Comparison of ENCODE assay signal across 8 cellular contexts in the genomic region with DNA sequence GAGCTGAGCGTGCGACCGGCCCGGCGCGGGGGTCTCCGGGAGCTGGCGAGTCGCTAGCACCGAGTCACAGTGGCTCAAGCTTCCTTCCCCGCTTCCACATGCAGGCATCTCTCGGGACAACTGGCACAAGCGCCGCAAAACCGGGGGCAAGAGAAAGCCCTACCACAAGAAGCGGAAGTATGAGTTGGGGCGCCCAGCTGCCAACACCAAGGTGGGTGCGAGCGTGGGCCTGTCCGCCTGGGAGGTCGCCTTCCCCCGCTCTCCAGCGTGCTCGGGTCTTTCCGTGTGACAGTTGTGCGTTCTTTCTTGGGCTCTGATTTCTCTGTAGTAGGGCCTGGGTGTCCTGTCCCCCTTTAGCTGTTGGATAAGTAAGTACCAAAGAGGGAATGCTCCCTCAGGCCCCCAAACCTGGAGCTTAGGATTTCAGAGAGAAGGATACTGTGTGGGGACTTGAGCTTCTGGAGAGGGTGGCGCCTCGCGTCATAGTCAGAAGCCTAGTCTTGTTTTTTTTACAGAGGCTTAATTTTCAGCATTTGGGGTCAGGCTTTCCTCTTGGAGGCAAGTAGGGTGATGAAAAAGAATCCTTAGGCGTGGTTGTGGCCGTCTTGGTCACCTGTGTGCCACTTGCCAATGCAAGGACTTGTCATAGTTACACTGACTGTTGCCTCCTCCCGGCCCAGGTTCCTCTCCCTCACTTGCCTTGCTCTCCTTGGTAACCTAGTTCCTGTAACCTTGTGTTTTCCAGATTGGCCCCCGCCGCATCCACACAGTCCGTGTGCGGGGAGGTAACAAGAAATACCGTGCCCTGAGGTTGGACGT. TPM values are rescaled to one million over a fixed set of nuclear protein-coding genes. Genes with fewer than 3 reads are reported as not detected.
A peak's percentile ranks its signal among the peaks of the same experiment; 100 is the strongest.
DNase-seq lines count a peak whose midpoint lies in the region; ATAC-seq lines count a peak whose summit lies in the region.

No MANE protein-coding gene starts in this region.

- peak overlapping the region; percentile 81 to 95 (median 93) for H3K4me3 Mint-ChIP-seq in immature natural killer cell

- peaks cover 34 to 46% of the 10 kb centered on the region in 2 donors for H3K4me1 Mint-ChIP-seq in immature natural killer cell

- peaks cover 5 to 32% (median 19%) of the 10 kb centered on the region in 3 donors for H3K36me3 Mint-ChIP-seq in immature natural killer cell

- peak overlapping the region; percentile 95 to 98 (median 96) for H3K27ac Mint-ChIP-seq in immature natural killer cell

- DNase-seq in CD1c-positive myeloid dendritic cell (ENCODE audit: extremely low spot score) (peak; percentile 35), NT2/D1 (ENCODE audit: low read depth, low spot score) (no peak), immature natural killer cell (peak in 2 of 3 donors; percentile 66 to 70), SKM-1 (lab: John Stamatoyannopoulos, UW; ENCODE audit: unreplicated experiment) (no peak)
- DNase-seq in stimulated activated CD4-positive, alpha-beta T cell treated with anti-CD3 and anti-CD28 coated beads, Interleukin-4, amount 100 ng/mL, for 4 hours, result peak; percentile 45 to 70

- H3K9me3 Mint-ChIP-seq in immature natural killer cell, result no peaks in the 10 kb centered on the region

- H3K27ac ChIP-seq in adipose tissue (ENCODE audit: low read depth, low read length), result peak overlapping the region; percentile 40

- ATAC-seq in GM21576 (IDR thresholded peaks at IDR 0.05; ENCODE audit: unreplicated experiment) (peak; percentile 9), GM19467 (IDR thresholded peaks at IDR 0.05; ENCODE audit: unreplicated experiment) (no peak)

- peak overlapping the region; percentile 100 for H3K9ac ChIP-seq in NT2/D1 (ENCODE audit: insufficient read length, low read depth)

- 4 to 9% (median 6%) methylated on average over 38 of the region's 38 CpGs for WGBS in adipose tissue, 3 donors

- peaks cover 11% of the 10 kb centered on the region for H3K4me1 ChIP-seq in NT2/D1 (ENCODE audit: insufficient read depth, insufficient read length)

- H3K36me3 ChIP-seq in NT2/D1 (ENCODE audit: insufficient read depth, insufficient read length, low read length), result peaks cover 57% of the 10 kb centered on the region

- no peaks in the 10 kb centered on the region for H3K9me3 ChIP-seq in NT2/D1 (ENCODE audit: insufficient read depth, low read length)

- peak overlapping the region; percentile 100 for H3K4me3 ChIP-seq in NT2/D1 (ENCODE audit: insufficient read length, low read depth)

- H3K27me3 ChIP-seq in NT2/D1 (ENCODE audit: insufficient read depth, insufficient read length), result no peaks in the 10 kb centered on the region

- H3K27me3 Mint-ChIP-seq in immature natural killer cell (ENCODE audit: low read depth in 3 of 3), result peaks cover 2 to 12% (median 9%) of the 10 kb centered on the region in 3 donors

RNA-seq across cellular contexts. Expression of a gene that starts 0.8 kb away (rescaled TPM):
- polyA plus RNA-seq in adipose tissue (1,000 to 10,000 TPM; 1,595 to 3,591 (median 2,179) TPM), immature natural killer cell (100 to 1,000 TPM; 412 to 772 (median 474) TPM)

RNA-seq across cellular contexts. Expression of a gene that starts 11.8 kb away (rescaled TPM):
- polyA plus RNA-seq in adipose tissue (under 1 TPM in 2 of 3 donors, not detected in 1; 0.16 to 0.21 TPM), immature natural killer cell (under 1 TPM in 1 of 3 donors, not detected in 2; 0.37 TPM)

RNA-seq across cellular contexts. Expression of a gene that starts 24.0 kb away (rescaled TPM):
- polyA plus RNA-seq in adipose tissue (10 to 100 TPM in 2 of 3 donors, 1 to 10 TPM in 1; 6.7 to 50.9 (median 39.8) TPM), immature natural killer cell (1 to 10 TPM; 2.1 to 5.0 (median 2.1) TPM)

RNA-seq across cellular contexts. Expression of a gene that starts 31.0 kb away (rescaled TPM):
- under 1 TPM in 2 of 3 donors, not detected in 1; 0.25 to 0.74 TPM for polyA plus RNA-seq in adipose tissue
- not detected for polyA plus RNA-seq in immature natural killer cell

RNA-seq across cellular contexts. Expression of a gene that starts 32.2 kb away (rescaled TPM):
- 10 to 100 TPM in 2 of 3 donors, 1 to 10 TPM in 1; 1.6 to 12.0 (median 10.8) TPM for polyA plus RNA-seq in adipose tissue
- polyA plus RNA-seq in immature natural killer cell, result under 1 TPM in 1 of 3 donors, not detected in 2; 0.38 TPM

Comparison
In these comparisons a context has a peak if more than half of its experiments do, and no peak if none do; other contexts are left out.
1. DNase-seq: peak in CD1c-positive myeloid dendritic cell (single experiment), immature natural killer cell (2 of 3) and stimulated activated CD4-positive, alpha-beta T cell treated with anti-CD3 and anti-CD28 coated beads, Interleukin-4, amount 100 ng/mL, for 4 hours (2 of 2); none in NT2/D1 (single experiment) and SKM-1 (single experiment).